Comparison of ENCODE assay signal across 20 cellular contexts in genomic region chr19:45066921-45067661, GRCh38. TPM values are rescaled to one million over a fixed set of nuclear protein-coding genes. Genes with fewer than 3 reads are reported as not detected.
A peak's percentile ranks its signal among the peaks of the same experiment; 100 is the strongest.
DNase-seq lines count a peak whose midpoint lies in the region; ATAC-seq and TF ChIP-seq lines count a peak whose summit lies in the region.
"Had no signal": no experiment of that assay in that cellular context is flagged by ENCODE, and none has a peak within 500 bp of the region (broad histone marks: within the 10 kb centered on the region; RNA-seq: fewer than 3 reads in every experiment).

No MANE protein-coding gene starts in this region.

- H3K27me3 ChIP-seq in breast epithelium (no peaks in the 10 kb centered on the region), hepatocyte (no peaks in the 10 kb centered on the region)
- H3K27me3 ChIP-seq: BE2C had no signal

- WGBS in hepatocyte (ENCODE audit: low lambda C conversion rate, missing lambda C conversion rate): 95% methylated on average over 35 of the region's 38 CpGs

- no peaks in the 10 kb centered on the region for H3K9me3 Mint-ChIP-seq in MCF 10A (ENCODE audit: unreplicated experiment)
- peaks cover 12% of the 10 kb centered on the region for H3K9me3 Mint-ChIP-seq in glutamatergic neuron (ENCODE audit: unreplicated experiment)
- no peaks in the 10 kb centered on the region for H3K9me3 Mint-ChIP-seq in stimulated activated memory B cell treated with anti-CD40 and anti-IgM and Interleukin-4, amounts not matched to agents 10 μg/mL and 1 μg/mL and 100 μg/mL, for 72 hours
- H3K9me3 Mint-ChIP-seq: CD4-positive, alpha-beta T cell had no signal

- H3K9me2 ChIP-seq in hepatocyte (replicated peaks; ENCODE audit: insufficient read depth): no peaks in the 10 kb centered on the region

- no peak overlapping the region for H2AFZ ChIP-seq in hepatocyte

- TF ChIP-seq CTCF in breast epithelium (IDR thresholded peaks at IDR 0.05) (no peak), MCF 10A (IDR thresholded peaks at IDR 0.05; ENCODE audit: unreplicated experiment) (no peak), RWPE1 (conservative IDR thresholded peaks at IDR 0.05; ENCODE audit: low read depth) (no peak), glutamatergic neuron (IDR thresholded peaks at IDR 0.05; ENCODE audit: partially characterized antibody, unreplicated experiment) (no peak), hepatocyte (IDR thresholded peaks at IDR 0.05; ENCODE audit: poor library complexity) (no peak)

- no peak overlapping the region for H3K4me2 ChIP-seq in hepatocyte

- H3K4me3 ChIP-seq in breast epithelium (no peak overlapping the region), hepatocyte (no peak overlapping the region)

- BruUV-seq in MCF 10A (replicated peaks; lab: Mats Ljungman, UMichigan): no TSS peak

- no peaks in the 10 kb centered on the region for H3K79me2 ChIP-seq in hepatocyte

- H3K27ac ChIP-seq in breast epithelium: peak overlapping the region; percentile 13 to 25
- peak overlapping the region; percentile 90 for H3K27ac ChIP-seq in RWPE1
- no peak overlapping the region for H3K27ac ChIP-seq in hepatocyte

- H3K36me3 ChIP-seq in breast epithelium: peaks cover 8% of the 10 kb centered on the region
- H3K36me3 ChIP-seq in hepatocyte (replicated peaks; ENCODE audit: insufficient read depth, low read depth): no peaks in the 10 kb centered on the region

- H3K27ac Mint-ChIP-seq in MCF 10A (ENCODE audit: low read depth, unreplicated experiment) (no peak overlapping the region), glutamatergic neuron (ENCODE audit: unreplicated experiment) (peak overlapping the region; percentile 68)
- peak overlapping the region; percentile 30 for H3K27ac Mint-ChIP-seq in stimulated activated memory B cell treated with anti-CD40 and anti-IgM and Interleukin-4, amounts not matched to agents 10 μg/mL and 1 μg/mL and 100 μg/mL, for 72 hours
- H3K27ac Mint-ChIP-seq: CD4-positive, alpha-beta T cell had no signal

- H3K36me3 Mint-ChIP-seq in MCF 10A (ENCODE audit: insufficient read depth, unreplicated experiment) (peaks cover 79% of the 10 kb centered on the region), glutamatergic neuron (ENCODE audit: unreplicated experiment) (no peaks in the 10 kb centered on the region)
- peaks cover 56% of the 10 kb centered on the region for H3K36me3 Mint-ChIP-seq in stimulated activated memory B cell treated with anti-CD40 and anti-IgM and Interleukin-4, amounts not matched to agents 10 μg/mL and 1 μg/mL and 100 μg/mL, for 72 hours

- H3K27me3 Mint-ChIP-seq in MCF 10A (ENCODE audit: insufficient read depth, unreplicated experiment): no peaks in the 10 kb centered on the region
- H3K27me3 Mint-ChIP-seq in glutamatergic neuron (ENCODE audit: unreplicated experiment): peaks cover 9% of the 10 kb centered on the region
- no peaks in the 10 kb centered on the region for H3K27me3 Mint-ChIP-seq in stimulated activated memory B cell treated with anti-CD40 and anti-IgM and Interleukin-4, amounts not matched to agents 10 μg/mL and 1 μg/mL and 100 μg/mL, for 72 hours
- H3K27me3 Mint-ChIP-seq: CD4-positive, alpha-beta T cell had no signal

- ATAC-seq in stimulated activated memory B cell treated with anti-CD40 and anti-IgM and Interleukin-4, amounts not matched to agents 10 μg/mL and 1 μg/mL and 100 μg/mL, for 72 hours: no peak
- ATAC-seq in left lobe of liver: no peak

- no peak overlapping the region for H3K4me3 Mint-ChIP-seq in MCF 10A (ENCODE audit: unreplicated experiment)
- H3K4me3 Mint-ChIP-seq in glutamatergic neuron (ENCODE audit: unreplicated experiment): no peak overlapping the region
- H3K4me3 Mint-ChIP-seq in stimulated activated memory B cell treated with anti-CD40 and anti-IgM and Interleukin-4, amounts not matched to agents 10 μg/mL and 1 μg/mL and 100 μg/mL, for 72 hours: no peak overlapping the region
- H3K4me3 Mint-ChIP-seq: CD4-positive, alpha-beta T cell had no signal

- no peak for DNase-seq in breast epithelium (ENCODE audit: low spot score in 2 of 2)
- no peak for DNase-seq in MCF 10A (ENCODE audit: unreplicated experiment)
- no peak for DNase-seq in RWPE1 (ENCODE audit: low spot score)
- no peak for DNase-seq in glutamatergic neuron
- DNase-seq in left lobe of liver (ENCODE audit: low spot score): no peak
- DNase-seq in hepatocyte (ENCODE audit: low spot score): no peak
- no peak for DNase-seq in activated CD8-positive, alpha-beta memory T cell treated with anti-CD3 and anti-CD28 coated beads for 24 hours
- DNase-seq: BE2C; CD4-positive, alpha-beta T cell; DMS153; HCEC 1CT; KBM-7; NCI-H1105 treated with DMSO at 0.1 percent for 48 hours; NCI-H1694; NCI-H2081 treated with DMSO at 0.1 percent for 48 hours; NCI-H446 treated with DMSO at 0.1 percent for 48 hours; Right ventricle myocardium superior had no signal

- POLR2A ChIA-PET in MCF 10A (lab: Yijun Ruan, JAX): interaction anchor here (0.6 to 1.3 kb wide), 2 partner anchors 12 to 29 kb away, joined by 4 to 6 read pairs; partner anchors contain the start of gene GEMIN7
- POLR2A ChIA-PET in RWPE1 (lab: Yijun Ruan, JAX; ENCODE audit: low non-redundant PET): no interaction called here

- no peaks in the 10 kb centered on the region for H3K4me1 Mint-ChIP-seq in MCF 10A (ENCODE audit: insufficient read depth, unreplicated experiment)
- H3K4me1 Mint-ChIP-seq in glutamatergic neuron (ENCODE audit: low read depth, unreplicated experiment): peaks cover 4% of the 10 kb centered on the region
- H3K4me1 Mint-ChIP-seq in stimulated activated memory B cell treated with anti-CD40 and anti-IgM and Interleukin-4, amounts not matched to agents 10 μg/mL and 1 μg/mL and 100 μg/mL, for 72 hours: peaks cover 41% of the 10 kb centered on the region

- H3K9me3 ChIP-seq in breast epithelium: no peaks in the 10 kb centered on the region
- H3K9me3 ChIP-seq in hepatocyte (ENCODE audit: low read depth): no peaks in the 10 kb centered on the region
- H3K9me3 ChIP-seq: BE2C had no signal

- no peaks in the 10 kb centered on the region for H4K20me1 ChIP-seq in hepatocyte (ENCODE audit: insufficient read depth, poor library complexity, severe bottlenecking)

- H3K4me1 ChIP-seq in breast epithelium (peaks cover 10 to 31% of the 10 kb centered on the region in 2 donors), hepatocyte (ENCODE audit: insufficient read depth) (no peaks in the 10 kb centered on the region)
- H3K4me1 ChIP-seq: BE2C had no signal

- TF ChIP-seq POLR2A in breast epithelium (IDR thresholded peaks at IDR 0.05): no peak

- intact Hi-C loops in breast epithelium (cut with DNase I; ENCODE audit: low total_unique reads) (loop anchor here (10.0 kb wide), 1 partner anchor 48 kb away; no protein-coding TSS in a partner anchor), MCF 10A (cut with micrococcal nuclease) (no loop called here)

- CTCF ChIA-PET in MCF 10A (lab: Yijun Ruan, JAX) (interaction anchor here (1.5 kb wide), 1 partner anchor 7 kb away, joined by 4 read pairs; no protein-coding TSS in a partner anchor), RWPE1 (lab: Yijun Ruan, JAX) (no interaction called here)

RNA-seq across cellular contexts. Expression of gene ZNF296, which starts 9.2 kb away (rescaled TPM):
- total RNA-seq in breast epithelium: 1 to 10 TPM in 2 of 3 donors, under 1 TPM in 1; 0.98 to 1.9 (median 1.3) TPM
- 2.0 and 2.7 TPM in 2 replicates for total RNA-seq in MCF 10A (2022)
- total RNA-seq in glutamatergic neuron (ENCODE audit: unreplicated experiment): 6.3 TPM
- 0.35 TPM for total RNA-seq in left lobe of liver
- 0.52 TPM in 1 of 2 replicates, not detected in the other for total RNA-seq in hepatocyte
- polyA plus RNA-seq in hepatocyte: 1.2 TPM in 1 of 2 replicates, not detected in the other
- total RNA-seq: A172, Daoy had no signal

RNA-seq across cellular contexts. Expression of gene GEMIN7, which starts 12.0 kb away (rescaled TPM):
- total RNA-seq in breast epithelium (10 to 100 TPM; 21.3 to 35.1 (median 22.1) TPM), MCF 10A (2022) (21.0 and 21.8 TPM in 2 replicates), glutamatergic neuron (ENCODE audit: unreplicated experiment) (49.1 TPM), left lobe of liver (11.7 TPM), hepatocyte (48.8 and 50.7 TPM in 2 replicates)
- 55.3 and 69.0 TPM in 2 replicates for polyA plus RNA-seq in hepatocyte

RNA-seq across cellular contexts. Expression of gene PPP1R37, which starts 25.9 kb away (rescaled TPM):
- total RNA-seq in breast epithelium (10 to 100 TPM; 18.6 to 50.8 (median 33.8) TPM), MCF 10A (2022) (22.0 and 22.5 TPM in 2 replicates), glutamatergic neuron (ENCODE audit: unreplicated experiment) (49.5 TPM), left lobe of liver (11.3 TPM), hepatocyte (28.1 and 30.8 TPM in 2 replicates)
- polyA plus RNA-seq in hepatocyte: 14.0 and 15.2 TPM in 2 replicates

RNA-seq across cellular contexts. Expression of gene CLASRP, which starts 28.2 kb away (rescaled TPM):
- total RNA-seq in breast epithelium (10 to 100 TPM; 49.9 to 80.3 (median 57.0) TPM), MCF 10A (2022) (71.7 and 83.5 TPM in 2 replicates), glutamatergic neuron (ENCODE audit: unreplicated experiment) (127 TPM), left lobe of liver (50.5 TPM), hepatocyte (32.3 and 56.2 TPM in 2 replicates)
- 45.8 and 74.5 TPM in 2 replicates for polyA plus RNA-seq in hepatocyte
